ENCODE assay signal across 16 cellular contexts in genomic region chr5:54470677-54471076, GRCh38. TPM values are rescaled to one million over a fixed set of nuclear protein-coding genes. Genes with fewer than 3 reads are reported as not detected.
DNase-seq lines count a peak whose midpoint lies in the region; FAIRE-seq and TF ChIP-seq lines count a peak whose summit lies in the region.
"Had no signal": no experiment of that assay in that cellular context is flagged by ENCODE, and none has a peak within 500 bp of the region (broad histone marks: within the 10 kb centered on the region; RNA-seq: fewer than 3 reads in every experiment).

No MANE protein-coding gene starts in this region.

- H3K36me3 ChIP-seq in adipocyte (ENCODE audit: control insufficient read depth, insufficient read depth, low read length, severe bottlenecking) (no peaks in the 10 kb centered on the region), spleen (no peaks in the 10 kb centered on the region), kidney (ENCODE audit: control insufficient read depth in 1 of 2, insufficient read depth in 2 of 2, low read length in 2 of 2) (no peaks in the 10 kb centered on the region)
- H3K36me3 ChIP-seq: SJSA1, transverse colon had no signal

- no peak for TF ChIP-seq POLR2A in spleen (IDR thresholded peaks at IDR 0.05)

- DNase-seq in GM04503 (ENCODE audit: low read depth) (peak; percentile 65), adipocyte (ENCODE audit: low read depth) (peak; percentile 79), foreskin fibroblast (peak; percentile 68 to 87), stromal cell of bone marrow (ENCODE audit: low read depth) (peak; percentile 57), spleen (no peak), posterior vena cava (ENCODE audit: low spot score) (no peak), kidney (no peak)
- DNase-seq: activated CD4-positive, alpha-beta memory T cell treated with anti-CD3 and anti-CD28 coated beads for 36 hours; GOT3; NCI-H1048; NCI-H2227 treated with DMSO at 0.1 percent for 48 hours; posterior cingulate gyrus; stimulated activated CD4-positive, alpha-beta T cell treated with anti-CD3 and anti-CD28 coated beads, Interleukin-1b, Interleukin-23, amount 100 ng/mL, for 48 hours; transverse colon had no signal

- FAIRE-seq in kidney (lab: Jason Lieb, UNC): no peak

- intact Hi-C loops in spleen (cut with DNase I; ENCODE audit: low total_unique reads): no loop called here
- intact Hi-C loops in posterior vena cava (cut with DNase I): loop anchor here in 1 of 2 donors (5.0 kb wide), 1 partner anchor 53 kb away; no protein-coding TSS in a partner anchor
- intact Hi-C loops in kidney (cut with DNase I): no loop called here

- H3K4me3 ChIP-seq in adipocyte (ENCODE audit: low read length) (peak overlapping the region; percentile 77), foreskin fibroblast (ENCODE audit: low read depth in 1 of 2, low read length in 2 of 2) (peak overlapping the region in 1 of 2 donors; percentile 59), spleen (no peak overlapping the region), kidney (ENCODE audit: low read length in 2 of 2) (no peak overlapping the region)

- no peak overlapping the region for H3K27ac ChIP-seq in spleen
- H3K27ac ChIP-seq in kidney (ENCODE audit: low read depth in 2 of 2, low read length in 2 of 2): no peak overlapping the region

- H3K4me1 ChIP-seq in adipocyte (ENCODE audit: control insufficient read depth, insufficient read depth, low read length): peaks cover 11% of the 10 kb centered on the region
- H3K4me1 ChIP-seq in spleen: peaks cover 0 to 12% (median 1%) of the 10 kb centered on the region in 6 donors
- peaks cover 0 to 2% of the 10 kb centered on the region in 2 donors for H3K4me1 ChIP-seq in kidney (ENCODE audit: control insufficient read depth in 1 of 2, insufficient read depth in 1 of 2, low read depth in 1 of 2, low read length in 2 of 2)
- H3K4me1 ChIP-seq: transverse colon had no signal

- H3K9ac ChIP-seq in adipocyte (ENCODE audit: low read length) (peak overlapping the region; percentile 82), kidney (ENCODE audit: low read length in 2 of 2) (no peak overlapping the region)

- H3K27me3 ChIP-seq in adipocyte (replicated peaks; ENCODE audit: control insufficient read depth, insufficient read depth, low read length) (no peaks in the 10 kb centered on the region), spleen (replicated peaks in 1 of 7) (no peaks in the 10 kb centered on the region)
- H3K27me3 ChIP-seq: SJSA1, transverse colon had no signal

- no peaks in the 10 kb centered on the region for H3K9me3 ChIP-seq in adipocyte (ENCODE audit: control insufficient read depth, low read length)
- H3K9me3 ChIP-seq in spleen: no peaks in the 10 kb centered on the region
- H3K9me3 ChIP-seq in kidney (ENCODE audit: control insufficient read depth in 1 of 2, low read length in 2 of 2): no peaks in the 10 kb centered on the region
- H3K9me3 ChIP-seq: SJSA1, transverse colon had no signal

- TF ChIP-seq CTCF in foreskin fibroblast (IDR thresholded peaks at IDR 0.05; ENCODE audit: low read depth, low read length) (no peak), spleen (IDR thresholded peaks at IDR 0.05 in 8 of 11, conservative IDR thresholded peaks at IDR 0.05 in 3 of 11) (no peak), kidney (IDR thresholded peaks at IDR 0.05; ENCODE audit: borderline replicate concordance, extremely low read depth, insufficient read depth) (no peak)

- WGBS in spleen, 5 donors: 50 to 66% (median 59%) methylated on average over 1 of the region's 1 CpG

RNA-seq across cellular contexts. Expression of gene HSPB3, which starts 15.2 kb away (rescaled TPM):
- total RNA-seq in spleen (under 1 TPM in 1 of 7 donors, not detected in 6; 0.49 TPM), posterior vena cava (10 to 100 TPM; 25.5 to 27.4 TPM), kidney (not detected)
- polyA plus RNA-seq in spleen (under 1 TPM; 0.45 to 0.67 (median 0.59) TPM), kidney (ENCODE audit: insufficient read depth, low read depth, low replicate concordance) (not detected)
- total RNA-seq: activated CD4-positive, alpha-beta memory T cell treated with anti-CD3 and anti-CD28 coated beads for 36 hours; glomerular endothelial cell had no signal

RNA-seq across cellular contexts. Expression of gene SNX18, which starts 46.9 kb away (rescaled TPM):
- total RNA-seq in spleen (10 to 100 TPM; 59.2 to 82.5 (median 71.9) TPM), posterior vena cava (10 to 100 TPM; 50.3 to 55.6 TPM), kidney (40.5 TPM)
- polyA plus RNA-seq in spleen (10 to 100 TPM in 1 of 3 donors, 1 to 10 TPM in 2; 4.8 to 13.0 (median 8.2) TPM), kidney (ENCODE audit: insufficient read depth, low read depth, low replicate concordance) (10.4 TPM)

Comparison
In these comparisons a context has a peak if more than half of its experiments do, and no peak if none do; other contexts are left out.
1. DNase-seq: peak in GM04503 (single experiment), adipocyte (single experiment), foreskin fibroblast (2 of 2) and stromal cell of bone marrow (single experiment); none in spleen (single experiment), posterior vena cava (single experiment) and kidney (single experiment).
2. RNA of gene HSPB3, which starts 15.2 kb away (total RNA-seq): 25.5 to 27.4 TPM in posterior vena cava; 0.49 TPM in spleen and not detected in kidney (single experiment); every median in the first group is over 10 times any median in the second.